20 cellular contexts compared by ENCODE assay signal in genomic region chr7:152149363-152149762, GRCh38.
A peak's percentile ranks its signal among the peaks of the same experiment; 100 is the strongest.
DNase-seq lines count a peak whose midpoint lies in the region; ATAC-seq and TF ChIP-seq lines count a peak whose summit lies in the region.
"Had no signal": no experiment of that assay in that cellular context is flagged by ENCODE, and none has a peak within 500 bp of the region (broad histone marks: within the 10 kb centered on the region; RNA-seq: fewer than 3 reads in every experiment).

No MANE protein-coding gene starts in this region.

- H3K4me1 Mint-ChIP-seq in activated CD4-positive, alpha-beta T cell treated with anti-CD3 and anti-CD28 coated beads, Interleukin-2, amount 10 ng/mL, durations not matched to agents 24 days and 14 days, result peaks cover 18% of the 10 kb centered on the region
- peaks cover 23% of the 10 kb centered on the region for H3K4me1 Mint-ChIP-seq in activated CD4-positive, alpha-beta T cell treated with anti-CD3 and anti-CD28 coated beads for 36 hours
- peaks cover 19% of the 10 kb centered on the region for H3K4me1 Mint-ChIP-seq in activated naive CD8-positive, alpha-beta T cell treated with anti-CD3 and anti-CD28 coated beads, Interleukin-2, amount 50 U/mL, for 24 hours
- H3K4me1 Mint-ChIP-seq in stimulated activated effector memory CD8-positive, alpha-beta T cell treated with anti-CD3 and anti-CD28 coated beads, Interleukin-12 subunit alpha, Interleukin-12 subunit beta, amount 100 ng/mL, for 72 hours, result peaks cover 15% of the 10 kb centered on the region

- intact Hi-C loops in activated CD4-positive, alpha-beta T cell treated with anti-CD3 and anti-CD28 coated beads, Interleukin-2, amount 10 ng/mL, durations not matched to agents 24 days and 14 days (cut with micrococcal nuclease), result loop anchor here (5.0 to 10.0 kb wide), 2 partner anchors 125 to 367 kb away; partner anchors contain the start of gene GALNT11
- intact Hi-C loops in activated CD4-positive, alpha-beta T cell treated with anti-CD3 and anti-CD28 coated beads for 36 hours (cut with DNase I, micrococcal nuclease), result loop anchor here in 1 of 2 experiments (10.0 kb wide), 2 partner anchors 285 to 525 kb away; partner anchors contain the start of genes KMT2C and XRCC2

- peaks cover 59% of the 10 kb centered on the region for H3K36me3 Mint-ChIP-seq in activated CD4-positive, alpha-beta T cell treated with anti-CD3 and anti-CD28 coated beads, Interleukin-2, amount 10 ng/mL, durations not matched to agents 24 days and 14 days (ENCODE audit: low read depth)
- peaks cover 61% of the 10 kb centered on the region for H3K36me3 Mint-ChIP-seq in activated CD4-positive, alpha-beta T cell treated with anti-CD3 and anti-CD28 coated beads for 36 hours (ENCODE audit: low read depth)
- peaks cover 53% of the 10 kb centered on the region for H3K36me3 Mint-ChIP-seq in activated naive CD8-positive, alpha-beta T cell treated with anti-CD3 and anti-CD28 coated beads, Interleukin-2, amount 50 U/mL, for 24 hours (ENCODE audit: low read depth)
- H3K36me3 Mint-ChIP-seq in stimulated activated effector memory CD8-positive, alpha-beta T cell treated with anti-CD3 and anti-CD28 coated beads, Interleukin-12 subunit alpha, Interleukin-12 subunit beta, amount 100 ng/mL, for 72 hours, result peaks cover 100% of the 10 kb centered on the region

- no peaks in the 10 kb centered on the region for H3K9me3 Mint-ChIP-seq in activated CD4-positive, alpha-beta T cell treated with anti-CD3 and anti-CD28 coated beads, Interleukin-2, amount 10 ng/mL, durations not matched to agents 24 days and 14 days
- H3K9me3 Mint-ChIP-seq in activated CD4-positive, alpha-beta T cell treated with anti-CD3 and anti-CD28 coated beads for 36 hours (ENCODE audit: low read depth), result no peaks in the 10 kb centered on the region
- no peaks in the 10 kb centered on the region for H3K9me3 Mint-ChIP-seq in activated naive CD8-positive, alpha-beta T cell treated with anti-CD3 and anti-CD28 coated beads, Interleukin-2, amount 50 U/mL, for 24 hours
- no peaks in the 10 kb centered on the region for H3K9me3 Mint-ChIP-seq in stimulated activated effector memory CD8-positive, alpha-beta T cell treated with anti-CD3 and anti-CD28 coated beads, Interleukin-12 subunit alpha, Interleukin-12 subunit beta, amount 100 ng/mL, for 72 hours

- POLR2A ChIA-PET in activated CD4-positive, alpha-beta T cell treated with anti-CD3 and anti-CD28 coated beads for 36 hours (lab: Charles Lee), result no interaction called here

- ATAC-seq in activated CD4-positive, alpha-beta T cell treated with anti-CD3 and anti-CD28 coated beads for 36 hours, result no peak
- no peak for ATAC-seq in activated naive CD8-positive, alpha-beta T cell treated with anti-CD3 and anti-CD28 coated beads, Interleukin-2, amount 50 U/mL, for 24 hours
- ATAC-seq in stimulated activated effector memory CD8-positive, alpha-beta T cell treated with anti-CD3 and anti-CD28 coated beads, Interleukin-12 subunit alpha, Interleukin-12 subunit beta, amount 100 ng/mL, for 72 hours, result no peak
- ATAC-seq in GM19023 (IDR thresholded peaks at IDR 0.05; ENCODE audit: unreplicated experiment), result no peak
- ATAC-seq: K562 had no signal

- peak overlapping the region; percentile 18 for H3K27ac Mint-ChIP-seq in activated CD4-positive, alpha-beta T cell treated with anti-CD3 and anti-CD28 coated beads, Interleukin-2, amount 10 ng/mL, durations not matched to agents 24 days and 14 days
- no peak overlapping the region for H3K27ac Mint-ChIP-seq in activated CD4-positive, alpha-beta T cell treated with anti-CD3 and anti-CD28 coated beads for 36 hours
- peak overlapping the region; percentile 1 for H3K27ac Mint-ChIP-seq in activated naive CD8-positive, alpha-beta T cell treated with anti-CD3 and anti-CD28 coated beads, Interleukin-2, amount 50 U/mL, for 24 hours
- H3K27ac Mint-ChIP-seq in stimulated activated effector memory CD8-positive, alpha-beta T cell treated with anti-CD3 and anti-CD28 coated beads, Interleukin-12 subunit alpha, Interleukin-12 subunit beta, amount 100 ng/mL, for 72 hours, result peak overlapping the region; percentile 77

- no peak for DNase-seq in activated CD4-positive, alpha-beta T cell treated with anti-CD3 and anti-CD28 coated beads, Interleukin-2, amount 10 ng/mL, durations not matched to agents 24 days and 14 days
- DNase-seq in activated CD4-positive, alpha-beta T cell treated with anti-CD3 and anti-CD28 coated beads for 36 hours, result no peak
- DNase-seq in SK-N-DZ (ENCODE audit: low spot score), result peak; percentile 54
- no peak for DNase-seq in activated naive CD8-positive, alpha-beta T cell treated with anti-CD3 and anti-CD28 coated beads, Interleukin-2, amount 50 U/mL, for 24 hours
- DNase-seq in stimulated activated effector memory CD8-positive, alpha-beta T cell treated with anti-CD3 and anti-CD28 coated beads, Interleukin-12 subunit alpha, Interleukin-12 subunit beta, amount 100 ng/mL, for 72 hours (ENCODE audit: low spot score in 2 of 2), result no peak
- no peak for DNase-seq in NCI-H446 treated with DMSO at 0.1 percent for 48 hours (lab: John Stamatoyannopoulos, UW)
- no peak for DNase-seq in GM10266 (ENCODE audit: extremely low spot score)
- DNase-seq: 8988T, C1 segment of cervical spinal cord, DMS53, GDM1, MG63, NCI-H1436, NCI-H187 treated with DMSO at 0.1 percent for 48 hours, NCI-H2227 treated with DMSO at 0.1 percent for 48 hours, NCI-H510A treated with DMSO at 0.1 percent for 48 hours, NCI-H748 treated with DMSO at 0.1 percent for 48 hours, SHP77 treated with DMSO at 0.1 percent for 48 hours had no signal

- CTCF ChIA-PET in activated CD4-positive, alpha-beta T cell treated with anti-CD3 and anti-CD28 coated beads for 36 hours (lab: Charles Lee), result interaction anchor here (0.6 to 1.7 kb wide), 3 partner anchors 10 to 74 kb away, joined by 3 to 5 read pairs (median 3); no protein-coding TSS in a partner anchor

- H3K4me3 Mint-ChIP-seq in activated CD4-positive, alpha-beta T cell treated with anti-CD3 and anti-CD28 coated beads, Interleukin-2, amount 10 ng/mL, durations not matched to agents 24 days and 14 days, result no peak overlapping the region
- no peak overlapping the region for H3K4me3 Mint-ChIP-seq in activated CD4-positive, alpha-beta T cell treated with anti-CD3 and anti-CD28 coated beads for 36 hours
- no peak overlapping the region for H3K4me3 Mint-ChIP-seq in activated naive CD8-positive, alpha-beta T cell treated with anti-CD3 and anti-CD28 coated beads, Interleukin-2, amount 50 U/mL, for 24 hours
- no peak overlapping the region for H3K4me3 Mint-ChIP-seq in stimulated activated effector memory CD8-positive, alpha-beta T cell treated with anti-CD3 and anti-CD28 coated beads, Interleukin-12 subunit alpha, Interleukin-12 subunit beta, amount 100 ng/mL, for 72 hours

- H3K27me3 Mint-ChIP-seq in activated CD4-positive, alpha-beta T cell treated with anti-CD3 and anti-CD28 coated beads, Interleukin-2, amount 10 ng/mL, durations not matched to agents 24 days and 14 days, result no peaks in the 10 kb centered on the region
- no peaks in the 10 kb centered on the region for H3K27me3 Mint-ChIP-seq in activated CD4-positive, alpha-beta T cell treated with anti-CD3 and anti-CD28 coated beads for 36 hours
- no peaks in the 10 kb centered on the region for H3K27me3 Mint-ChIP-seq in activated naive CD8-positive, alpha-beta T cell treated with anti-CD3 and anti-CD28 coated beads, Interleukin-2, amount 50 U/mL, for 24 hours

- no peak for TF ChIP-seq CTCF in GM10266 (IDR thresholded peaks at IDR 0.05; ENCODE audit: control insufficient read depth, insufficient read depth, low read depth, missing control alignments)
